Comparison of ENCODE assay signal across 23 cellular contexts in genomic region chr2:126676814-126677538, GRCh38. TPM values are rescaled to one million over a fixed set of nuclear protein-coding genes. Genes with fewer than 3 reads are reported as not detected.
DNase-seq lines count a peak whose midpoint lies in the region; ATAC-seq and TF ChIP-seq lines count a peak whose summit lies in the region.
"Had no signal": no experiment of that assay in that cellular context is flagged by ENCODE, and none has a peak within 500 bp of the region (broad histone marks: within the 10 kb centered on the region; RNA-seq: fewer than 3 reads in every experiment).

No MANE protein-coding gene starts in this region.

- H3K4me1 Mint-ChIP-seq in T-helper 1 cell treated with Interleukin-12 subunit alpha and Interleukin-12 subunit beta and Interleukin-4 antibody, amounts not matched to agents 30 μg/mL and 1 μg/mL, for 36 hours (ENCODE audit: low read depth): peaks cover 17% of the 10 kb centered on the region
- H3K4me1 Mint-ChIP-seq in activated T-helper 17 cell treated with anti-CD3 and anti-CD28 coated beads, Interleukin-2, amount 50 U/mL, for 72 hours: peaks cover 14% of the 10 kb centered on the region
- H3K4me1 Mint-ChIP-seq in naive thymus-derived CD8-positive, alpha-beta T cell: peaks cover 43 to 85% (median 69%) of the 10 kb centered on the region in 4 donors

- no peak overlapping the region for H3K4me3 Mint-ChIP-seq in T-helper 1 cell treated with Interleukin-12 subunit alpha and Interleukin-12 subunit beta and Interleukin-4 antibody, amounts not matched to agents 30 μg/mL and 1 μg/mL, for 36 hours
- H3K4me3 Mint-ChIP-seq in activated T-helper 17 cell treated with anti-CD3 and anti-CD28 coated beads, Interleukin-2, amount 50 U/mL, for 72 hours: no peak overlapping the region
- peak overlapping the region in 4 of 10 donors; percentile 5 to 52 (median 28) for H3K4me3 Mint-ChIP-seq in naive thymus-derived CD8-positive, alpha-beta T cell
- H3K4me3 Mint-ChIP-seq: activated B cell treated with CpG ODN at 0.5 μM for 24 hours; activated CD4-positive, alpha-beta memory T cell treated with anti-CD3 and anti-CD28 coated beads, Interleukin-2, amount 10 ng/mL, durations not matched to agents 7 days and 5 days; activated T-cell treated with anti-CD3 and anti-CD28 coated beads, Interleukin-2, amount 50 U/mL, for 4 hours; IgD-negative memory B cell had no signal

- H3K27ac ChIP-seq in HEK293 (ENCODE audit: extremely low read depth, low read depth, low read length) (no peak overlapping the region), RWPE1 (no peak overlapping the region)
- H3K27ac ChIP-seq: breast epithelium, upper lobe of right lung had no signal

- H3K36me3 ChIP-seq in HEK293 (ENCODE audit: control insufficient read depth in 2 of 2, insufficient read depth in 1 of 2, low read length in 2 of 2): no peaks in the 10 kb centered on the region
- H3K36me3 ChIP-seq: breast epithelium, upper lobe of right lung had no signal

- peak overlapping the region; percentile 74 for H3K27ac Mint-ChIP-seq in T-helper 1 cell treated with Interleukin-12 subunit alpha and Interleukin-12 subunit beta and Interleukin-4 antibody, amounts not matched to agents 30 μg/mL and 1 μg/mL, for 36 hours
- peak overlapping the region; percentile 87 for H3K27ac Mint-ChIP-seq in activated T-helper 17 cell treated with anti-CD3 and anti-CD28 coated beads, Interleukin-2, amount 50 U/mL, for 72 hours
- peak overlapping the region; percentile 49 to 94 (median 78) for H3K27ac Mint-ChIP-seq in naive thymus-derived CD8-positive, alpha-beta T cell
- H3K27ac Mint-ChIP-seq: activated B cell treated with CpG ODN at 0.5 μM for 24 hours; activated CD4-positive, alpha-beta memory T cell treated with anti-CD3 and anti-CD28 coated beads, Interleukin-2, amount 10 ng/mL, durations not matched to agents 7 days and 5 days had no signal

- no peaks in the 10 kb centered on the region for H3K4me1 ChIP-seq in HEK293 (ENCODE audit: control insufficient read depth, insufficient read depth, low read length)
- H3K4me1 ChIP-seq: breast epithelium had no signal

- POLR2A ChIA-PET in HEK293 (lab: Yijun Ruan, JAX) (no interaction called here), RWPE1 (lab: Yijun Ruan, JAX; ENCODE audit: low non-redundant PET) (no interaction called here)
- POLR2A ChIA-PET in naive thymus-derived CD8-positive, alpha-beta T cell (lab: Charles Lee): interaction anchor here (1.2 kb wide), 1 partner anchor 14 kb away, joined by 3 read pairs; no protein-coding TSS in a partner anchor

- CTCF ChIA-PET in HEK293 (lab: Yijun Ruan, JAX): no interaction called here
- CTCF ChIA-PET in RWPE1 (lab: Yijun Ruan, JAX): no interaction called here

- no peak for ATAC-seq in activated T-helper 17 cell treated with anti-CD3 and anti-CD28 coated beads, Interleukin-2, amount 50 U/mL, for 72 hours (replicated peaks)
- no peak for ATAC-seq in naive thymus-derived CD8-positive, alpha-beta T cell
- ATAC-seq: activated T-cell treated with anti-CD3 and anti-CD28 coated beads, Interleukin-2, amount 50 U/mL, for 4 hours; upper lobe of right lung had no signal

- peaks cover 54% of the 10 kb centered on the region for H3K36me3 Mint-ChIP-seq in T-helper 1 cell treated with Interleukin-12 subunit alpha and Interleukin-12 subunit beta and Interleukin-4 antibody, amounts not matched to agents 30 μg/mL and 1 μg/mL, for 36 hours (ENCODE audit: low read depth)
- H3K36me3 Mint-ChIP-seq in activated T-helper 17 cell treated with anti-CD3 and anti-CD28 coated beads, Interleukin-2, amount 50 U/mL, for 72 hours (ENCODE audit: low read depth): peaks cover 68% of the 10 kb centered on the region
- peaks cover 10 to 75% (median 34%) of the 10 kb centered on the region in 3 donors for H3K36me3 Mint-ChIP-seq in naive thymus-derived CD8-positive, alpha-beta T cell

- no peak for DNase-seq in T-helper 1 cell
- no peak for DNase-seq in naive thymus-derived CD8-positive, alpha-beta T cell
- no peak for DNase-seq in RWPE1 (ENCODE audit: low spot score)
- no peak for DNase-seq in islet precursor cell
- DNase-seq in NK-92 treated with Interleukin-12 subunit alpha and Interleukin-12 subunit beta, amount 100 ng/mL, for 24 hours (lab: John Stamatoyannopoulos, UW): no peak
- DNase-seq: 8988T; activated B cell treated with CpG ODN at 0.5 μM for 24 hours; activated CD4-positive, alpha-beta memory T cell treated with anti-CD3 and anti-CD28 coated beads, Interleukin-2, amount 10 ng/mL, durations not matched to agents 7 days and 5 days; activated T-cell treated with anti-CD3 and anti-CD28 coated beads, Interleukin-2, amount 50 U/mL, for 4 hours; AML-193; cortex of kidney; MM.1S; NCI-H1436 treated with DMSO at 0.1 percent for 48 hours; NCI-H69; SHP77 treated with DMSO at 0.1 percent for 48 hours; stimulated activated CD4-positive, alpha-beta T cell treated with anti-CD3 and anti-CD28 coated beads, Interleukin-4, amount 100 ng/mL, for 1 hour; upper lobe of right lung had no signal

- H3K9me3 Mint-ChIP-seq in T-helper 1 cell treated with Interleukin-12 subunit alpha and Interleukin-12 subunit beta and Interleukin-4 antibody, amounts not matched to agents 30 μg/mL and 1 μg/mL, for 36 hours: peaks cover 18% of the 10 kb centered on the region
- H3K9me3 Mint-ChIP-seq in activated T-helper 17 cell treated with anti-CD3 and anti-CD28 coated beads, Interleukin-2, amount 50 U/mL, for 72 hours: peaks cover 3% of the 10 kb centered on the region
- H3K9me3 Mint-ChIP-seq in naive thymus-derived CD8-positive, alpha-beta T cell: peaks cover 0 to 13% (median 6%) of the 10 kb centered on the region in 9 donors

- TF ChIP-seq CTCF in HEK293 (tag by site-specific recombination; IDR thresholded peaks at IDR 0.05) (no peak), RWPE1 (conservative IDR thresholded peaks at IDR 0.05; ENCODE audit: low read depth) (no peak)

- no peak overlapping the region for H3K4me3 ChIP-seq in HEK293 (ENCODE audit: low read depth, low read length)
- H3K4me3 ChIP-seq: breast epithelium, smooth muscle cell, upper lobe of right lung had no signal

- no peaks in the 10 kb centered on the region for H3K27me3 Mint-ChIP-seq in T-helper 1 cell treated with Interleukin-12 subunit alpha and Interleukin-12 subunit beta and Interleukin-4 antibody, amounts not matched to agents 30 μg/mL and 1 μg/mL, for 36 hours (ENCODE audit: low read depth)
- no peaks in the 10 kb centered on the region for H3K27me3 Mint-ChIP-seq in activated T-helper 17 cell treated with anti-CD3 and anti-CD28 coated beads, Interleukin-2, amount 50 U/mL, for 72 hours
- H3K27me3 Mint-ChIP-seq in naive thymus-derived CD8-positive, alpha-beta T cell: no peaks in the 10 kb centered on the region
- H3K27me3 Mint-ChIP-seq: activated B cell treated with CpG ODN at 0.5 μM for 24 hours; activated CD4-positive, alpha-beta memory T cell treated with anti-CD3 and anti-CD28 coated beads, Interleukin-2, amount 10 ng/mL, durations not matched to agents 7 days and 5 days; IgD-negative memory B cell had no signal

- no peaks in the 10 kb centered on the region for H3K9me3 ChIP-seq in HEK293 (ENCODE audit: control insufficient read depth, insufficient read depth, low read depth, low read length)

TF ChIP-seq in HEK293, 187 proteins besides CTCF, POLR2A, EP300 and RAD21:
- TF ChIP-seq ZSCAN4 (tag by site-specific recombination; IDR thresholded peaks at IDR 0.05): peak; percentile 63; the same call in 1 of the 2 replicates
- no peak for TF ChIP-seq PRDM6 (tag by site-specific recombination; IDR thresholded peaks at IDR 0.05)

RNA-seq across cellular contexts. Expression of gene GYPC, which starts 21.0 kb away (rescaled TPM):
- 100 to 1,000 TPM; 115 to 123 TPM for total RNA-seq in activated T-helper 17 cell treated with anti-CD3 and anti-CD28 coated beads, Interleukin-2, amount 50 U/mL, for 72 hours
- total RNA-seq in naive thymus-derived CD8-positive, alpha-beta T cell: 100 to 1,000 TPM; 151 to 152 TPM
- 100 to 1,000 TPM; 199 to 303 (median 265) TPM for polyA plus RNA-seq in naive thymus-derived CD8-positive, alpha-beta T cell
